ENCODE assay signal across 8 cellular contexts in genomic region chr7:2520808-2521146, GRCh38. TPM values are rescaled to one million over a fixed set of nuclear protein-coding genes. Genes with fewer than 3 reads are reported as not detected.
A peak's percentile ranks its signal among the peaks of the same experiment; 100 is the strongest.
DNase-seq lines count a peak whose midpoint lies in the region; ATAC-seq and TF ChIP-seq lines count a peak whose summit lies in the region.
"Had no signal": no experiment of that assay in that cellular context is flagged by ENCODE, and none has a peak within 500 bp of the region (broad histone marks: within the 10 kb centered on the region; RNA-seq: fewer than 3 reads in every experiment).

No MANE protein-coding gene starts in this region.

- TF ChIP-seq CTCF in HEK293 (tag by site-specific recombination; IDR thresholded peaks at IDR 0.05) (no peak), VCaP (conservative IDR thresholded peaks at IDR 0.05) (no peak), smooth muscle cell (IDR thresholded peaks at IDR 0.05; ENCODE audit: borderline replicate concordance, insufficient read depth, poor library complexity, severe bottlenecking) (no peak)

- H3K79me2 ChIP-seq in smooth muscle cell (ENCODE audit: low read depth), result peaks cover 45% of the 10 kb centered on the region

- WGBS in iPS DF 6.9 (ENCODE audit: insufficient coverage, insufficient read length), result no CpG with 5 or more reads among the region's 7 CpGs
- WGBS in smooth muscle cell (ENCODE audit: low lambda C conversion rate), result 17% methylated on average over 4 of the region's 7 CpGs

- H3K4me1 ChIP-seq in HEK293 (ENCODE audit: control insufficient read depth, insufficient read depth, low read length) (peaks cover 10% of the 10 kb centered on the region), iPS DF 6.9 (ENCODE audit: control insufficient read depth, insufficient read depth, low read length) (peaks cover 40% of the 10 kb centered on the region), smooth muscle cell (ENCODE audit: low read depth) (peaks cover 65% of the 10 kb centered on the region)

- DNase-seq in iPS DF 6.9 (ENCODE audit: low read depth, low spot score) (no peak), smooth muscle cell (lab: John Stamatoyannopoulos, UW; ENCODE audit: unreplicated experiment) (no peak), LoVo (ENCODE audit: low spot score) (no peak)
- DNase-seq: activated effector memory CD4-positive, alpha-beta T cell treated with anti-CD3 and anti-CD28 coated beads, Interleukin-2, amount 50 U/mL, for 16 hours had no signal

- H3K9ac ChIP-seq in smooth muscle cell (ENCODE audit: low read depth), result peak overlapping the region; percentile 27

- POLR2A ChIA-PET in HEK293 (lab: Yijun Ruan, JAX), result interaction anchor here (1.0 kb wide), 1 partner anchor 28 kb away, joined by 3 read pairs; no protein-coding TSS in a partner anchor

- peaks cover 37% of the 10 kb centered on the region for H3F3A ChIP-seq in smooth muscle cell (ENCODE audit: low read depth)

- no peaks in the 10 kb centered on the region for H3K9me3 ChIP-seq in HEK293 (ENCODE audit: control insufficient read depth, insufficient read depth, low read depth, low read length)
- H3K9me3 ChIP-seq in iPS DF 6.9 (ENCODE audit: control insufficient read depth, insufficient read depth, low read length), result no peaks in the 10 kb centered on the region
- H3K9me3 ChIP-seq in smooth muscle cell (replicated peaks; ENCODE audit: low read depth), result no peaks in the 10 kb centered on the region

- CTCF ChIA-PET in HEK293 (lab: Yijun Ruan, JAX), result interaction anchor here (1.4 kb wide), 1 partner anchor 52 kb away, joined by 4 read pairs; no protein-coding TSS in a partner anchor

- H3K4me3 ChIP-seq in HEK293 (ENCODE audit: low read depth, low read length) (0 out of 2 replicates have a peak overlapping the region, but pooled peaks have one; percentile 39), iPS DF 6.9 (ENCODE audit: low read length) (peak overlapping the region; percentile 48; the same call in 1 of the 2 replicates), smooth muscle cell (peak overlapping the region; percentile 59)

- H3K27me3 ChIP-seq in iPS DF 6.9 (ENCODE audit: control insufficient read depth, insufficient read depth, low read length) (peaks cover 4% of the 10 kb centered on the region; the same call in 1 of the 2 replicates), smooth muscle cell (ENCODE audit: low read depth) (no peaks in the 10 kb centered on the region)

- ATAC-seq in HG02938 (IDR thresholded peaks at IDR 0.05; ENCODE audit: unreplicated experiment) (no peak), GM21825 (IDR thresholded peaks at IDR 0.05; ENCODE audit: unreplicated experiment) (no peak)

- H3K4me2 ChIP-seq in smooth muscle cell, result peak overlapping the region; percentile 93

- H4K20me1 ChIP-seq in smooth muscle cell (ENCODE audit: low read depth), result peaks cover 58% of the 10 kb centered on the region

- H3K36me3 ChIP-seq in HEK293 (ENCODE audit: control insufficient read depth in 2 of 2, insufficient read depth in 1 of 2, low read length in 2 of 2) (no peaks in the 10 kb centered on the region), iPS DF 6.9 (ENCODE audit: control insufficient read depth, insufficient read depth, low read length) (0 out of 2 replicates have a peak, but pooled peaks cover under 1% of the 10 kb centered on the region), smooth muscle cell (ENCODE audit: low read depth) (no peaks in the 10 kb centered on the region)

- H2AFZ ChIP-seq in smooth muscle cell (ENCODE audit: low read depth), result no peak overlapping the region

- H3K27ac ChIP-seq in HEK293 (ENCODE audit: extremely low read depth, low read depth, low read length) (no peak overlapping the region), VCaP (peak overlapping the region; percentile 67; the same call in 1 of the 2 replicates), iPS DF 6.9 (ENCODE audit: low read length) (no peak overlapping the region), smooth muscle cell (ENCODE audit: low read depth) (peak overlapping the region; percentile 84)

TF ChIP-seq in HEK293, 187 proteins besides CTCF, POLR2A, EP300 and RAD21:
- TF ChIP-seq ZNF777 (tag by site-specific recombination; IDR thresholded peaks at IDR 0.05; ENCODE audit: borderline replicate concordance) (no peak), KLF1 (tag by site-specific recombination; IDR thresholded peaks at IDR 0.05) (peak; percentile 46), ZNF449 (tag by site-specific recombination; IDR thresholded peaks at IDR 0.05) (peak; percentile 89), RBAK (tag by site-specific recombination; IDR thresholded peaks at IDR 0.05) (no peak), ZNF658 (tag by site-specific recombination; IDR thresholded peaks at IDR 0.05) (no peak)

RNA-seq across cellular contexts. Expression of gene LFNG, which starts 1.2 kb away (rescaled TPM):
- 9.8 and 19.5 TPM in 2 replicates for total RNA-seq in smooth muscle cell
- 6.0 and 7.9 TPM in 2 replicates for polyA plus RNA-seq in smooth muscle cell

RNA-seq across cellular contexts. Expression of gene BRAT1, which starts 34.5 kb away (rescaled TPM):
- 11.2 and 16.8 TPM in 2 replicates for total RNA-seq in smooth muscle cell
- 32.4 and 43.6 TPM in 2 replicates for polyA plus RNA-seq in smooth muscle cell

RNA-seq across cellular contexts. Expression of gene IQCE, which starts 38.0 kb away (rescaled TPM):
- total RNA-seq in smooth muscle cell, result 12.7 and 15.0 TPM in 2 replicates
- 5.8 and 16.3 TPM in 2 replicates for polyA plus RNA-seq in smooth muscle cell

RNA-seq across cellular contexts. Expression of gene GRIFIN, which starts 44.6 kb away (rescaled TPM):
- not detected in 2 replicates for total RNA-seq in smooth muscle cell
- not detected in 2 replicates for polyA plus RNA-seq in smooth muscle cell

Comparison
In these comparisons a context has a peak if more than half of its experiments do, and no peak if none do; other contexts are left out.
1. H3K27ac ChIP-seq: peak in VCaP (single experiment) and smooth muscle cell (single experiment); none in HEK293 (single experiment) and iPS DF 6.9 (single experiment).
2. Peak in every context shown above with its lines, with median percentiles within 50 percentile points of each other: H3K4me3 ChIP-seq.